Comparison of ENCODE assay signal across 1 cellular context in the genomic region with DNA sequence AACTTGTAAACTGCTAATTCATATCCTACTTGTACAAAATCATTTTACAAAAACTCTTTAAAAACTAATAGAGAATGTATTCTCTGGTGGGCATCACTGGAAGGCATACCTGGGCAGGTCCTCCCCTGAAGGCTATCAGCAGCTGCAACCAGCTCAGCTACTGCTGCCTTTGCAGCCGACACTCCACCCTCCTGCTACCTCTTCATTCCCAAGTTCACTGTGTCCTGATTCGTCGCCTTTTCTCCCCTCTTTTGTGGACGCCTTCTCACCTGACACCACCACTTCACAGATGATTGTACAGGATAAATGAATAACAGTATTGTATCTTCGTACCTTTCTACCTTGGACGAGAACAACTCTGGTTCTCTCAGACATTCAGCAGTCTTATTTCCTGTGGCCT.
TF ChIP-seq lines count a peak whose summit lies in the region.

No MANE protein-coding gene starts in this region.

TF ChIP-seq in K562, 482 proteins besides CTCF, POLR2A, EP300 and RAD21:
- TF ChIP-seq SP1 (CRISPR knock-in tag; IDR thresholded peaks at IDR 0.05) = no peak
- TF ChIP-seq RUNX1 (IDR thresholded peaks at IDR 0.05; ENCODE audit: low read depth) = no peak
- TF ChIP-seq, protein P1, sequence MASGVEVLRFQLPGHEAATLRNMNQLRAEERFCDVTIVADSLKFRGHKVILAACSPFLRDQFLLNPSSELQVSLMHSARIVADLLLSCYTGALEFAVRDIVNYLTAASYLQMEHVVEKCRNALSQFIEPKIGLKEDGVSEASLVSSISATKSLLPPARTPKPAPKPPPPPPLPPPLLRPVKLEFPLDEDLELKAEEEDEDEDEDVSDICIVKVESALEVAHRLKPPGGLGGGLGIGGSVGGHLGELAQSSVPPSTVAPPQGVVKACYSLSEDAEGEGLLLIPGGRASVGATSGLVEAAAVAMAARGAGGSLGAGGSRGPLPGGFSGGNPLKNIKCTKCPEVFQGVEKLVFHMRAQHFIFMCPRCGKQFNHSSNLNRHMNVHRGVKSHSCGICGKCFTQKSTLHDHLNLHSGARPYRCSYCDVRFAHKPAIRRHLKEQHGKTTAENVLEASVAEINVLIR (CRISPR knock-in tag; IDR thresholded peaks at IDR 0.05) = no peak
- no peak for TF ChIP-seq DNMT1 (IDR thresholded peaks at IDR 0.05)
